12 cellular contexts compared by ENCODE assay signal in genomic region chr4:183563874-183564273, GRCh38. TPM values are rescaled to one million over a fixed set of nuclear protein-coding genes. Genes with fewer than 3 reads are reported as not detected.
DNase-seq lines count a peak whose midpoint lies in the region; ATAC-seq, FAIRE-seq and TF ChIP-seq lines count a peak whose summit lies in the region.
"Had no signal": no experiment of that assay in that cellular context is flagged by ENCODE, and none has a peak within 500 bp of the region (broad histone marks: within the 10 kb centered on the region; RNA-seq: fewer than 3 reads in every experiment).

No MANE protein-coding gene starts in this region.

- H3K27ac Mint-ChIP-seq in activated naive CD4-positive, alpha-beta T cell treated with anti-CD3 and anti-CD28 coated beads for 36 hours, result no peak overlapping the region
- H3K27ac Mint-ChIP-seq in T-cell, result no peak overlapping the region

- in situ Hi-C loops in SK-MEL-5 (cut with HindIII; ENCODE audit: low pct_unique_long_range_greater_than_20kb, low sequenced_read_pairs), result no loop called here
- in situ Hi-C loops in HepG2 (cut with HindIII; ENCODE audit: extremely low pct_ligation_motif_present, low pct_unique_long_range_greater_than_20kb), result no loop called here

- FAIRE-seq in HepG2 (lab: Jason Lieb, UNC), result no peak

- H3K4me1 Mint-ChIP-seq in activated naive CD4-positive, alpha-beta T cell treated with anti-CD3 and anti-CD28 coated beads for 36 hours (ENCODE audit: low read depth), result peaks cover 8% of the 10 kb centered on the region
- H3K4me1 Mint-ChIP-seq in T-cell, result peaks cover 0 to 8% (median 7%) of the 10 kb centered on the region in 3 donors

- no peaks in the 10 kb centered on the region for H3K9me3 Mint-ChIP-seq in activated naive CD4-positive, alpha-beta T cell treated with anti-CD3 and anti-CD28 coated beads for 36 hours
- no peaks in the 10 kb centered on the region for H3K9me3 Mint-ChIP-seq in T-cell

- POLR2A ChIA-PET in HepG2 (lab: Yijun Ruan, JAX) (no interaction called here), T-cell (lab: Charles Lee) (no interaction called here)

- H3K4me3 ChIP-seq in upper lobe of left lung, result no peak overlapping the region
- H3K4me3 ChIP-seq in HepG2 (replicated peaks in 1 of 3; ENCODE audit: insufficient read depth in 1 of 3, low read depth in 2 of 3, low read length in 3 of 3), result no peak overlapping the region
- H3K4me3 ChIP-seq: gastrocnemius medialis had no signal

- peak overlapping the region in 1 of 4 donors; percentile 48 for H3K27ac ChIP-seq in upper lobe of left lung
- H3K27ac ChIP-seq in HepG2 (ENCODE audit: extremely low read length, insufficient read depth, low read length), result no peak overlapping the region
- H3K27ac ChIP-seq: gastrocnemius medialis had no signal

- H3K9me3 ChIP-seq in upper lobe of left lung (no peaks in the 10 kb centered on the region), HepG2 (ENCODE audit: low read length) (no peaks in the 10 kb centered on the region)
- H3K9me3 ChIP-seq: gastrocnemius medialis had no signal

- peak; percentile 51 to 83 for ATAC-seq in upper lobe of left lung (ENCODE audit: low FRiP score in 2 of 2)
- no peak for ATAC-seq in HepG2
- ATAC-seq in T-cell (replicated peaks in 1 of 4), result no peak
- ATAC-seq: gastrocnemius medialis had no signal

- DNase-seq in activated naive CD4-positive, alpha-beta T cell treated with anti-CD3 and anti-CD28 coated beads for 36 hours, result peak; percentile 13
- no peak for DNase-seq in activated naive CD4-positive, alpha-beta T cell treated with anti-CD3 and anti-CD28 coated beads, Interleukin-2, amount 50 U/mL, for 16 hours
- DNase-seq in SK-MEL-5 (ENCODE audit: low read depth, low spot score), result peak; percentile 17
- peak; percentile 77 for DNase-seq in iris pigment epithelial cell (ENCODE audit: low read depth)
- DNase-seq in upper lobe of left lung, result peak in 1 of 2 donors; percentile 75
- DNase-seq in NCI-H510A treated with DMSO at 0.1 percent for 48 hours (lab: John Stamatoyannopoulos, UW), result no peak
- DNase-seq in HepG2 (ENCODE audit: low spot score), result no peak
- DNase-seq in T-cell, result no peak
- DNase-seq: cerebellar nuclear complex, gastrocnemius medialis, NCI-H2171 treated with DMSO at 0.1 percent for 48 hours, posterior cingulate gyrus had no signal

- no peaks in the 10 kb centered on the region for H3K27me3 ChIP-seq in upper lobe of left lung
- H3K27me3 ChIP-seq in HepG2 (ENCODE audit: control insufficient read depth in 1 of 2, insufficient read depth in 2 of 2, low read length in 2 of 2), result peaks cover 1 to 14% of the 10 kb centered on the region in 2 experiments; a peak in 3 of 5 replicates
- H3K27me3 ChIP-seq: gastrocnemius medialis had no signal

- no peak overlapping the region for H3K4me3 Mint-ChIP-seq in activated naive CD4-positive, alpha-beta T cell treated with anti-CD3 and anti-CD28 coated beads for 36 hours
- H3K4me3 Mint-ChIP-seq in T-cell, result no peak overlapping the region

- no peak for TF ChIP-seq POLR2A in upper lobe of left lung (IDR thresholded peaks at IDR 0.05)
- TF ChIP-seq POLR2A in HepG2 (IDR thresholded peaks at IDR 0.05; ENCODE audit: insufficient read depth in 1 of 2, low read depth in 2 of 2, low read length in 2 of 2), result no peak

- intact Hi-C loops in activated naive CD4-positive, alpha-beta T cell treated with anti-CD3 and anti-CD28 coated beads for 36 hours (cut with micrococcal nuclease), result no loop called here
- intact Hi-C loops in HepG2 (cut with micrococcal nuclease; ENCODE audit: unreplicated experiment), result no loop called here

- H3K4me1 ChIP-seq in upper lobe of left lung (no peaks in the 10 kb centered on the region), HepG2 (ENCODE audit: insufficient read depth, low read length) (no peaks in the 10 kb centered on the region)
- H3K4me1 ChIP-seq: gastrocnemius medialis had no signal

- H4K20me1 ChIP-seq in HepG2 (ENCODE audit: insufficient read depth, low read length), result no peaks in the 10 kb centered on the region

- H3K4me2 ChIP-seq in HepG2 (ENCODE audit: low read depth, low read length), result no peak overlapping the region

- peak in 2 of 4 donors; percentile 27 to 91 for TF ChIP-seq EP300 in upper lobe of left lung (IDR thresholded peaks at IDR 0.05)
- TF ChIP-seq EP300 in HepG2 (IDR thresholded peaks at IDR 0.05; ENCODE audit: low read depth in 2 of 2, low read length in 2 of 2), result no peak
- TF ChIP-seq EP300 in HepG2 (CRISPR knock-in tag; IDR thresholded peaks at IDR 0.05; ENCODE audit: borderline replicate concordance), result no peak

- 47 to 57% methylated on average over 5 of the region's 5 CpGs for WGBS in upper lobe of left lung, 2 donors
- WGBS in HepG2 (ENCODE audit: low lambda C conversion rate), result 33% methylated on average over 5 of the region's 5 CpGs

- no peak overlapping the region for H2AFZ ChIP-seq in HepG2 (ENCODE audit: low read length)

- BruUV-seq in HepG2 (replicated peaks; lab: Mats Ljungman, UMichigan), result no TSS peak

- H3K36me3 ChIP-seq in upper lobe of left lung (no peaks in the 10 kb centered on the region), HepG2 (replicated peaks in 1 of 2; ENCODE audit: control insufficient read depth in 1 of 2, insufficient read depth in 2 of 2, low read length in 2 of 2) (no peaks in the 10 kb centered on the region)
- H3K36me3 ChIP-seq: gastrocnemius medialis had no signal

- CTCF ChIA-PET in activated naive CD4-positive, alpha-beta T cell treated with anti-CD3 and anti-CD28 coated beads for 36 hours (lab: Charles Lee), result no interaction called here
- CTCF ChIA-PET in HepG2 (lab: Yijun Ruan, JAX; ENCODE audit: low intra/inter-chr PET ratio, low total read pairs) (no interaction called here), T-cell (lab: Charles Lee) (no interaction called here)

- no peaks in the 10 kb centered on the region for H3K79me2 ChIP-seq in HepG2 (ENCODE audit: insufficient read depth, low read length)

- no peak overlapping the region for H3K9ac ChIP-seq in HepG2 (ENCODE audit: insufficient read depth, low read depth, low read length)

- TF ChIP-seq CTCF in upper lobe of left lung (IDR thresholded peaks at IDR 0.05), result no peak
- no peak for TF ChIP-seq CTCF in HepG2 (CRISPR knock-in tag; IDR thresholded peaks at IDR 0.05)

- TF ChIP-seq RAD21 in HepG2 (CRISPR knock-in tag; IDR thresholded peaks at IDR 0.05), result no peak

- no peaks in the 10 kb centered on the region for H3K36me3 Mint-ChIP-seq in activated naive CD4-positive, alpha-beta T cell treated with anti-CD3 and anti-CD28 coated beads for 36 hours (ENCODE audit: low read depth)
- no peaks in the 10 kb centered on the region for H3K36me3 Mint-ChIP-seq in T-cell

- no peaks in the 10 kb centered on the region for H3K27me3 Mint-ChIP-seq in activated naive CD4-positive, alpha-beta T cell treated with anti-CD3 and anti-CD28 coated beads for 36 hours (ENCODE audit: low read depth)
- peaks cover 13 to 17% of the 10 kb centered on the region in 2 donors for H3K27me3 Mint-ChIP-seq in T-cell

TF ChIP-seq in HepG2, 621 proteins besides CTCF, POLR2A, EP300 and RAD21 (continues in another document):
- TF ChIP-seq CREB3 (CRISPR knock-in tag; IDR thresholded peaks at IDR 0.05), result no peak

RNA-seq across cellular contexts. Expression of gene ING2, which starts 59.0 kb away (rescaled TPM):
- total RNA-seq in activated naive CD4-positive, alpha-beta T cell treated with anti-CD3 and anti-CD28 coated beads for 36 hours, result 10 to 100 TPM; 13.2 to 14.4 TPM
- total RNA-seq in SK-MEL-5 (2014; rRNA removed; shearing (Covaris generic)), result 9.0 and 9.7 TPM in 2 replicates
- polyA plus RNA-seq in SK-MEL-5 (2015; cell fraction: cytosol; rRNA removed), result 14.0 and 16.0 TPM in 2 replicates
- 3.8 and 5.3 TPM in 2 replicates for polyA plus RNA-seq in SK-MEL-5 (2015; cell fraction: nucleus; rRNA removed)
- total RNA-seq in upper lobe of left lung (10 to 100 TPM in 4 of 6 donors, 1 to 10 TPM in 2; 8.2 to 27.7 (median 10.8) TPM), HepG2 (2016; rRNA removed; fragmentation: Illumina TruSeq; extraction: Trizol) (12.4 and 16.9 TPM in 2 replicates), T-cell (10 to 100 TPM in 2 of 5 donors, 1 to 10 TPM in 3; 5.0 to 14.0 (median 7.6) TPM)
- 13.0 and 13.6 TPM in 2 replicates for total RNA-seq in HepG2 (2016; cell fraction: cytosol; rRNA removed; fragmentation: Illumina TruSeq; extraction: Trizol; ENCODE audit: low read depth)
- 12.0 and 13.9 TPM in 2 replicates for total RNA-seq in HepG2 (2016; cell fraction: insoluble cytoplasmic fraction; rRNA removed; fragmentation: Illumina TruSeq; extraction: Trizol)
- 21.5 and 22.6 TPM in 2 replicates for total RNA-seq in HepG2 (2016; cell fraction: membrane; rRNA removed; fragmentation: Illumina TruSeq; extraction: Trizol)
- total RNA-seq in HepG2 (2016; cell fraction: nucleus; rRNA removed; fragmentation: Illumina TruSeq; extraction: Trizol), result 6.1 and 6.7 TPM in 2 replicates
- 3.9 and 6.6 TPM in 2 replicates for polyA plus RNA-seq in HepG2 (2011; rRNA removed)
- 3.5 and 4.9 TPM in 2 replicates for polyA plus RNA-seq in HepG2 (2011; cell fraction: cytosol; rRNA removed)
- polyA plus RNA-seq in HepG2 (2011; cell fraction: nucleus; rRNA removed), result 1.4 and 2.4 TPM in 2 replicates
- 6.6 and 8.2 TPM in 2 replicates for polyA plus RNA-seq in HepG2 (2012)
- polyA plus RNA-seq in HepG2 (2016; cell fraction: cytosol; fragmentation: Illumina TruSeq; extraction: Trizol; ENCODE audit: low read depth), result 19.9 and 22.4 TPM in 2 replicates
- polyA plus RNA-seq in HepG2 (2016; cell fraction: insoluble cytoplasmic fraction; fragmentation: Illumina TruSeq; extraction: Trizol; ENCODE audit: low read depth), result 24.0 and 24.6 TPM in 2 replicates
- polyA plus RNA-seq in HepG2 (2016; cell fraction: membrane; fragmentation: Illumina TruSeq; extraction: Trizol; ENCODE audit: low read depth), result 24.5 and 27.0 TPM in 2 replicates
- polyA plus RNA-seq in HepG2 (2016; cell fraction: nucleus; fragmentation: Illumina TruSeq; extraction: Trizol; ENCODE audit: insufficient read depth, low read depth), result 11.3 and 12.8 TPM in 2 replicates
- polyA minus RNA-seq in HepG2 (2011; rRNA and poly(A)+ RNA removed; ENCODE audit: low replicate concordance), result 0.89 and 0.90 TPM in 2 replicates
- polyA minus RNA-seq in HepG2 (2011; cell fraction: cytosol; rRNA and poly(A)+ RNA removed), result 3.3 and 3.6 TPM in 2 replicates
- polyA minus RNA-seq in HepG2 (2011; cell fraction: nucleus; rRNA and poly(A)+ RNA removed), result 2.9 and 4.6 TPM in 2 replicates

Comparison
In these comparisons a context has a peak if more than half of its experiments do, and no peak if none do; other contexts are left out.
1. DNase-seq: peak in activated naive CD4-positive, alpha-beta T cell treated with anti-CD3 and anti-CD28 coated beads for 36 hours (single experiment), SK-MEL-5 (single experiment) and iris pigment epithelial cell (single experiment); none in activated naive CD4-positive, alpha-beta T cell treated with anti-CD3 and anti-CD28 coated beads, Interleukin-2, amount 50 U/mL, for 16 hours (single experiment), NCI-H510A treated with DMSO at 0.1 percent for 48 hours (single experiment), HepG2 (single experiment) and T-cell (0 of 34).
2. ATAC-seq: peak in upper lobe of left lung (2 of 2); none in HepG2 (single experiment) and T-cell (0 of 4).